1 cellular context compared by ENCODE assay signal in the genomic region with DNA sequence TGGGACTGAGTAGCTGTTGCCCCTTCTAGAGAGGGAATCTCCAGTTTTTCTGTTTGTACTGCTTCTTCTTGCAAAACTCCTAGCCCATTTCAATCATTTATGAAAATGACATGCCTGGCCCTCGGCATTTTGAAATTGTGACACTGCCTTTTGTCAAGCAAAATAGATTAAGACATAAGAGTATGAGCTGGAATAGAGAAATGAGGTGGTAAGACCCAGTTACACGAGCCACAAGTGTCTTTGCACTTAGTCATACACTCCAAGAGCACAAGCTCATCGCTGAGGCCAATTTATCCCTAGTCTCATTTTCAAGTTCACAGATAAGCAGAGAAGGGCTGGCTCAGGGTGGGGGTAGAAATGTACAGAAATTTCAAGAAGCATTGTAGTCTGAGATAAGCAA.
TF ChIP-seq lines count a peak whose summit lies in the region.

No MANE protein-coding gene starts in this region.

TF ChIP-seq in A549, 52 proteins besides CTCF, POLR2A, EP300 and RAD21 (continued from another document):
- TF ChIP-seq TFCP2L1 (CRISPR knock-in tag; IDR thresholded peaks at IDR 0.05) (no peak), ESRRA (IDR thresholded peaks at IDR 0.05; ENCODE audit: borderline replicate concordance, low read length) (no peak), MYC (IDR thresholded peaks at IDR 0.05; ENCODE audit: borderline replicate concordance, low read length) (no peak), POLR2AphosphoS2 (conservative IDR thresholded peaks at IDR 0.05; ENCODE audit: low read length) (no peak), CHD4 (IDR thresholded peaks at IDR 0.05; ENCODE audit: borderline replicate concordance) (no peak), RARB (CRISPR knock-in tag; IDR thresholded peaks at IDR 0.05) (no peak), NR3C1 (IDR thresholded peaks at IDR 0.05) (no peak), HDAC2 (IDR thresholded peaks at IDR 0.05) (no peak), HOXB13 (CRISPR knock-in tag; IDR thresholded peaks at IDR 0.05; ENCODE audit: low read depth) (no peak), JUNB (IDR thresholded peaks at IDR 0.05) (peak; percentile 91), HOXB5 (CRISPR knock-in tag; IDR thresholded peaks at IDR 0.05) (0 out of 2 replicates have a peak, but pooled peaks have one; percentile 40), CBX8 (IDR thresholded peaks at IDR 0.05) (no peak), ZC3H11A (IDR thresholded peaks at IDR 0.05) (no peak), MAFK (IDR thresholded peaks at IDR 0.05; ENCODE audit: partially characterized antibody) (no peak)
- TF ChIP-seq, protein P1, sequence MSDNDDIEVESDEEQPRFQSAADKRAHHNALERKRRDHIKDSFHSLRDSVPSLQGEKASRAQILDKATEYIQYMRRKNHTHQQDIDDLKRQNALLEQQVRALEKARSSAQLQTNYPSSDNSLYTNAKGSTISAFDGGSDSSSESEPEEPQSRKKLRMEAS (IDR thresholded peaks at IDR 0.05): peak; percentile 74
- TF ChIP-seq, protein P2, sequence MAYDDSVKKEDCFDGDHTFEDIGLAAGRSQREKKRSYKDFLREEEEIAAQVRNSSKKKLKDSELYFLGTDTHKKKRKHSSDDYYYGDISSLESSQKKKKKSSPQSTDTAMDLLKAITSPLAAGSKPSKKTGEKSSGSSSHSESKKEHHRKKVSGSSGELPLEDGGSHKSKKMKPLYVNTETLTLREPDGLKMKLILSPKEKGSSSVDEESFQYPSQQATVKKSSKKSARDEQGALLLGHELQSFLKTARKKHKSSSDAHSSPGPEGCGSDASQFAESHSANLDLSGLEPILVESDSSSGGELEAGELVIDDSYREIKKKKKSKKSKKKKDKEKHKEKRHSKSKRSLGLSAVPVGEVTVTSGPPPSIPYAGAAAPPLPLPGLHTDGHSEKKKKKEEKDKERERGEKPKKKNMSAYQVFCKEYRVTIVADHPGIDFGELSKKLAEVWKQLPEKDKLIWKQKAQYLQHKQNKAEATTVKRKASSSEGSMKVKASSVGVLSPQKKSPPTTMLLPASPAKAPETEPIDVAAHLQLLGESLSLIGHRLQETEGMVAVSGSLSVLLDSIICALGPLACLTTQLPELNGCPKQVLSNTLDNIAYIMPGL (CRISPR knock-in tag; IDR thresholded peaks at IDR 0.05; ENCODE audit: borderline replicate concordance): no peak
- TF ChIP-seq, protein P3, sequence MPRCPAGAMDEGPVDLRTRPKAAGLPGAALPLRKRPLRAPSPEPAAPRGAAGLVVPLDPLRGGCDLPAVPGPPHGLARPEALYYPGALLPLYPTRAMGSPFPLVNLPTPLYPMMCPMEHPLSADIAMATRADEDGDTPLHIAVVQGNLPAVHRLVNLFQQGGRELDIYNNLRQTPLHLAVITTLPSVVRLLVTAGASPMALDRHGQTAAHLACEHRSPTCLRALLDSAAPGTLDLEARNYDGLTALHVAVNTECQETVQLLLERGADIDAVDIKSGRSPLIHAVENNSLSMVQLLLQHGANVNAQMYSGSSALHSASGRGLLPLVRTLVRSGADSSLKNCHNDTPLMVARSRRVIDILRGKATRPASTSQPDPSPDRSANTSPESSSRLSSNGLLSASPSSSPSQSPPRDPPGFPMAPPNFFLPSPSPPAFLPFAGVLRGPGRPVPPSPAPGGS (IDR thresholded peaks at IDR 0.05): peak; percentile 81; the same call in 2 of the 3 replicates
